Comparison of ENCODE assay signal across 9 cellular contexts in the genomic region with DNA sequence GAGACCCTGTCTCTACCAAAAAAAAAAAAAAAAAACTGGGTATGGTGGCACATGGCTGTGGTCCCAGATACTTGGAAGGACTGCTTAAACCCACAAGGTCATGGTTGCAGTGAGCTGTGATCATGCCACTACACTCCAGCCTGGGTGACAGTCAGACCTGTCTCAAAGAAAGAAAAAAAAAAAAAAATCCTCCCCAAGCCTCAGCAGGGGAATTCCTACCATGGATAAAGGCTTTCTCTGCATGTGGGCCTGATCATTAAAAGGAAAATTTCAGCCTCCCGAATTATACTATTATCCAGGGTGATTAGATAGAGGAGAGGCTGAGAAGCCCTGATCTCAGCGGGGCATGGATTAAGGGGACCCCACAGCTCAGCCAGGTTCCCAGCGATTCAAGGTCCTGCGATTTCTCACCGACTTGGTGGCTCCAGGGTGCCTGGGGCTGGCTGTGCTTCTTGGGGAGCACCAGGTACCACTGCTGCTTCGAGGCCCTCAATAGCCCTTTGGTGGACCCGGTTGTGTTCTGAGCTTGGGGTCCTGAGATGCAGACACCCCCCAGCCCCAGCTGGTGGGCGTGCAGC. TPM values are rescaled to one million over a fixed set of nuclear protein-coding genes. Genes with fewer than 3 reads are reported as not detected.
DNase-seq lines count a peak whose midpoint lies in the region; ATAC-seq and TF ChIP-seq lines count a peak whose summit lies in the region.
"Had no signal": no experiment of that assay in that cellular context is flagged by ENCODE, and none has a peak within 500 bp of the region (broad histone marks: within the 10 kb centered on the region; RNA-seq: fewer than 3 reads in every experiment).

No MANE protein-coding gene starts in this region.

- H3K4me2 ChIP-seq in mesenchymal stem cell (ENCODE audit: low read length, poor library complexity, severe bottlenecking) = no peak overlapping the region

- H4K91ac ChIP-seq in mesenchymal stem cell (ENCODE audit: low read length) = peak overlapping the region; percentile 90

- no peak for ATAC-seq in heart left ventricle
- no peak for ATAC-seq in GM21381 (IDR thresholded peaks at IDR 0.05; ENCODE audit: unreplicated experiment)

- peak overlapping the region; percentile 53 to 88 for H2BK12ac ChIP-seq in mesenchymal stem cell (ENCODE audit: low read length in 2 of 2)

- H3K4me1 ChIP-seq in heart left ventricle (peaks cover 50 to 91% (median 84%) of the 10 kb centered on the region in 12 donors), ascending aorta (peaks cover 15 to 50% of the 10 kb centered on the region in 2 donors), mesenchymal stem cell (ENCODE audit: control insufficient read depth, insufficient read depth, low read depth, low read length) (peaks cover 61% of the 10 kb centered on the region), uterus (peaks cover 0 to 12% of the 10 kb centered on the region in 2 donors)

- H3K27me3 ChIP-seq in heart left ventricle (no peaks in the 10 kb centered on the region), ascending aorta (no peaks in the 10 kb centered on the region), mesenchymal stem cell (ENCODE audit: control insufficient read depth in 1 of 2, insufficient read depth in 1 of 2, low read length in 2 of 2) (no peaks in the 10 kb centered on the region), uterus (no peaks in the 10 kb centered on the region)

- H4K8ac ChIP-seq in mesenchymal stem cell (ENCODE audit: low read length) = peak overlapping the region; percentile 80

- H3K9ac ChIP-seq in mesenchymal stem cell (ENCODE audit: low read length) = peak overlapping the region; percentile 35

- H2BK5ac ChIP-seq in mesenchymal stem cell (ENCODE audit: low read depth, low read length, poor library complexity, severe bottlenecking) = peak overlapping the region; percentile 26

- H3K4me3 ChIP-seq in heart left ventricle (no peak overlapping the region), ascending aorta (no peak overlapping the region), mesenchymal stem cell (ENCODE audit: insufficient read depth in 1 of 2, low read depth in 1 of 2, low read length in 2 of 2) (no peak overlapping the region), uterus (no peak overlapping the region)

- peak overlapping the region; percentile 96 for H2BK15ac ChIP-seq in mesenchymal stem cell (ENCODE audit: low read depth, poor library complexity, severe bottlenecking)

- DNase-seq in heart left ventricle (peak in 1 of 5 donors; percentile 44), cardiac septum (ENCODE audit: low spot score) (no peak), ascending aorta (ENCODE audit: low spot score in 2 of 2) (no peak), mesenchymal stem cell (peak; percentile 58), uterus (no peak), DMS53 treated with DMSO at 0.1 percent for 48 hours (lab: John Stamatoyannopoulos, UW; ENCODE audit: unreplicated experiment) (no peak), NCI-H1436 (lab: John Stamatoyannopoulos, UW) (no peak)
- DNase-seq: stimulated activated CD4-positive, alpha-beta T cell treated with anti-CD3 and anti-CD28 coated beads, Interleukin-4, amount 100 ng/mL, for 1 hour had no signal

- H3K36me3 ChIP-seq in heart left ventricle (peaks cover 0 to 20% (median 3%) of the 10 kb centered on the region in 9 donors), ascending aorta (no peaks in the 10 kb centered on the region), mesenchymal stem cell (ENCODE audit: control insufficient read depth in 1 of 2, insufficient read depth in 2 of 2, low read depth in 1 of 2, low read length in 2 of 2) (peaks cover 2 to 18% of the 10 kb centered on the region in 2 experiments), uterus (no peaks in the 10 kb centered on the region)

- TF ChIP-seq CTCF in heart left ventricle (IDR thresholded peaks at IDR 0.05) = no peak
- no peak for TF ChIP-seq CTCF in ascending aorta (IDR thresholded peaks at IDR 0.05)
- TF ChIP-seq CTCF in uterus (IDR thresholded peaks at IDR 0.05) = no peak

- H3K23ac ChIP-seq in mesenchymal stem cell (ENCODE audit: low read length in 2 of 2) = peak overlapping the region in 1 of 2 experiments; percentile 16

- H3K18ac ChIP-seq in mesenchymal stem cell (ENCODE audit: low read depth in 1 of 2, low read length in 2 of 2) = peak overlapping the region; percentile 84 to 92

- peak overlapping the region in 1 of 2 experiments; percentile 53 for H3K14ac ChIP-seq in mesenchymal stem cell (ENCODE audit: low read length in 2 of 2)

- H2BK120ac ChIP-seq in mesenchymal stem cell (ENCODE audit: low read depth, low read length) = peak overlapping the region; percentile 78

- intact Hi-C loops in heart left ventricle (cut with DNase I) (loop anchor here in 1 of 10 donors (2.0 kb wide), 1 partner anchor 14 kb away; no protein-coding TSS in a partner anchor), cardiac septum (cut with DNase I) (loop anchor here (2.0 kb wide), 1 partner anchor 20 kb away; no protein-coding TSS in a partner anchor), ascending aorta (cut with DNase I) (loop anchor here (5.0 kb wide), 1 partner anchor 276 kb away; a partner anchor contains a TSS), uterus (cut with DNase I; ENCODE audit: low total_unique reads) (no loop called here)

- WGBS in heart left ventricle, 4 donors = 62 to 75% (median 69%) methylated on average over 6 to 8 of the region's 8 CpGs
- 87% methylated on average over 5 of the region's 8 CpGs for WGBS in mesenchymal stem cell

- H3K9me3 ChIP-seq in heart left ventricle = no peaks in the 10 kb centered on the region
- H3K9me3 ChIP-seq in ascending aorta = no peaks in the 10 kb centered on the region
- H3K9me3 ChIP-seq in mesenchymal stem cell (ENCODE audit: control insufficient read depth, low read length) = no peaks in the 10 kb centered on the region
- H3K9me3 ChIP-seq in uterus = no peaks in the 10 kb centered on the region

- no peak overlapping the region for H2AFZ ChIP-seq in mesenchymal stem cell (ENCODE audit: low read depth, low read length)

- H3K4ac ChIP-seq in mesenchymal stem cell (ENCODE audit: low read depth in 1 of 2, low read length in 2 of 2) = peak overlapping the region; percentile 90 to 94

- TF ChIP-seq POLR2A in heart left ventricle (IDR thresholded peaks at IDR 0.05) = no peak
- TF ChIP-seq POLR2A in uterus (IDR thresholded peaks at IDR 0.05) = no peak

- peak overlapping the region; percentile 85 to 99 (median 97) for H3K27ac ChIP-seq in heart left ventricle
- H3K27ac ChIP-seq in ascending aorta = peak overlapping the region; percentile 91 to 92
- peak overlapping the region; percentile 94 for H3K27ac ChIP-seq in mesenchymal stem cell (ENCODE audit: low read length, poor library complexity, severe bottlenecking)
- peak overlapping the region; percentile 38 to 89 for H3K27ac ChIP-seq in uterus

- H3K79me1 ChIP-seq in mesenchymal stem cell (replicated peaks; ENCODE audit: low read length, poor library complexity, severe bottlenecking) = no peaks in the 10 kb centered on the region

- H2AK5ac ChIP-seq in mesenchymal stem cell (ENCODE audit: low read length, severe bottlenecking) = peak overlapping the region; percentile 84

RNA-seq across cellular contexts. Expression of a gene that starts 5.6 kb away (rescaled TPM):
- 10 to 100 TPM; 35.8 to 76.7 (median 40.3) TPM for total RNA-seq in heart left ventricle
- 10 to 100 TPM; 11.3 to 16.8 TPM for polyA plus RNA-seq in heart left ventricle
- total RNA-seq in cardiac septum = 33.7 TPM
- total RNA-seq in ascending aorta = 124 TPM
- polyA plus RNA-seq in mesenchymal stem cell (2013, experiment 1 of 2) = 50.8 TPM
- 50.3 TPM for polyA plus RNA-seq in mesenchymal stem cell (2013, experiment 2 of 2)
- 10 to 100 TPM; 11.8 to 31.3 (median 21.8) TPM for total RNA-seq in uterus

RNA-seq across cellular contexts. Expression of a gene that starts 42.4 kb away (rescaled TPM):
- total RNA-seq in heart left ventricle (10 to 100 TPM; 12.8 to 48.7 (median 23.7) TPM), cardiac septum (18.6 TPM), ascending aorta (12.9 TPM), uterus (10 to 100 TPM in 2 of 4 donors, under 1 TPM in 2; under 0.01 to 15.1 (median 6.0) TPM)
- polyA plus RNA-seq in heart left ventricle = 10 to 100 TPM; 29.5 to 35.1 TPM
- 6.6 TPM for polyA plus RNA-seq in mesenchymal stem cell (2013, experiment 1 of 2)
- polyA plus RNA-seq in mesenchymal stem cell (2013, experiment 2 of 2) = 6.5 TPM
